In the genomic region with DNA sequence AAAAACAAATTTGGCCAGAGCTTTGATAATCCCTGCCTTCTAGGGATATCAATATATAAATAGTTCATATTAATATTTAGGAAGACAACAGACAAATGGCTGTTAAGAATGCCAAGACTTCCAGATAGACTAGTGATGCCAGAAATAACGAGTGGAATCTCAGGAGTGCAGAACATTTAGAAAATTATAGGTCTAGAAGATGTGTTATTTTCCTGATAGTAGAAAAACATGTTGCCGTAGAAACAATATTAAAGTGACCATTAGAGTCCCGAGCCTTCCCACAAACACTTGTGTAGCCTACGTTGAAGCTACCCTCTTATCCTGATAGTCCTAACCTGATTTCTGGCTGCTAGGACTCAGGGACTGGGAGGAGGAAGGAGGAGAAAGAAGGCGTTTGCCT, we compare ENCODE assay signal across 3 cellular contexts.
A peak's percentile ranks its signal among the peaks of the same experiment; 100 is the strongest.
TF ChIP-seq lines count a peak whose summit lies in the region.

No MANE protein-coding gene starts in this region.

TF ChIP-seq in H1, 55 proteins besides CTCF, POLR2A, EP300 and RAD21:
- TF ChIP-seq CHD1 (IDR thresholded peaks at IDR 0.05; ENCODE audit: low read depth, low read length) (no peak), SIN3A (conservative IDR thresholded peaks at IDR 0.05 in 1 of 2, IDR thresholded peaks at IDR 0.05 in 1 of 2; ENCODE audit: low read depth in 1 of 2, low read length in 2 of 2) (no peak), RFX5 (IDR thresholded peaks at IDR 0.05; ENCODE audit: borderline replicate concordance, low read depth, low read length) (no peak), TAF7 (optimal IDR thresholded peaks at IDR 0.05; ENCODE audit: borderline replicate concordance, low read depth, low read length) (no peak), CTBP2 (IDR thresholded peaks at IDR 0.05; ENCODE audit: borderline replicate concordance, insufficient read depth, insufficient read length, low read length) (no peak), GTF2F1 (IDR thresholded peaks at IDR 0.05; ENCODE audit: borderline replicate concordance, low read depth, low read length) (no peak), CBX5 (IDR thresholded peaks at IDR 0.05; ENCODE audit: low read depth, low read length) (no peak), YY1 (IDR thresholded peaks at IDR 0.05; ENCODE audit: low read depth, low read length) (no peak), KDM4A (IDR thresholded peaks at IDR 0.05; ENCODE audit: low read depth, low read length, severe bottlenecking) (no peak), BRCA1 (IDR thresholded peaks at IDR 0.05; ENCODE audit: low read depth, low read length) (no peak)
- TF ChIP-seq, protein P1, sequence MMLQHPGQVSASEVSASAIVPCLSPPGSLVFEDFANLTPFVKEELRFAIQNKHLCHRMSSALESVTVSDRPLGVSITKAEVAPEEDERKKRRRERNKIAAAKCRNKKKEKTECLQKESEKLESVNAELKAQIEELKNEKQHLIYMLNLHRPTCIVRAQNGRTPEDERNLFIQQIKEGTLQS (IDR thresholded peaks at IDR 0.05; ENCODE audit: insufficient read depth, low read depth, low read length): no peak

TF ChIP-seq in neural cell, 6 proteins besides CTCF, POLR2A, EP300 and RAD21:
- TF ChIP-seq TAF1 (IDR thresholded peaks at IDR 0.05; ENCODE audit: low read depth) (no peak), POLR2AphosphoS5 (IDR thresholded peaks at IDR 0.05) (peak; percentile 51), EZH2 (IDR thresholded peaks at IDR 0.05; ENCODE audit: borderline replicate concordance, insufficient read depth, low read length, poor library complexity, severe bottlenecking) (no peak), MXI1 (conservative IDR thresholded peaks at IDR 0.05; ENCODE audit: poor library complexity, severe bottlenecking) (no peak)
- TF ChIP-seq, protein P2, sequence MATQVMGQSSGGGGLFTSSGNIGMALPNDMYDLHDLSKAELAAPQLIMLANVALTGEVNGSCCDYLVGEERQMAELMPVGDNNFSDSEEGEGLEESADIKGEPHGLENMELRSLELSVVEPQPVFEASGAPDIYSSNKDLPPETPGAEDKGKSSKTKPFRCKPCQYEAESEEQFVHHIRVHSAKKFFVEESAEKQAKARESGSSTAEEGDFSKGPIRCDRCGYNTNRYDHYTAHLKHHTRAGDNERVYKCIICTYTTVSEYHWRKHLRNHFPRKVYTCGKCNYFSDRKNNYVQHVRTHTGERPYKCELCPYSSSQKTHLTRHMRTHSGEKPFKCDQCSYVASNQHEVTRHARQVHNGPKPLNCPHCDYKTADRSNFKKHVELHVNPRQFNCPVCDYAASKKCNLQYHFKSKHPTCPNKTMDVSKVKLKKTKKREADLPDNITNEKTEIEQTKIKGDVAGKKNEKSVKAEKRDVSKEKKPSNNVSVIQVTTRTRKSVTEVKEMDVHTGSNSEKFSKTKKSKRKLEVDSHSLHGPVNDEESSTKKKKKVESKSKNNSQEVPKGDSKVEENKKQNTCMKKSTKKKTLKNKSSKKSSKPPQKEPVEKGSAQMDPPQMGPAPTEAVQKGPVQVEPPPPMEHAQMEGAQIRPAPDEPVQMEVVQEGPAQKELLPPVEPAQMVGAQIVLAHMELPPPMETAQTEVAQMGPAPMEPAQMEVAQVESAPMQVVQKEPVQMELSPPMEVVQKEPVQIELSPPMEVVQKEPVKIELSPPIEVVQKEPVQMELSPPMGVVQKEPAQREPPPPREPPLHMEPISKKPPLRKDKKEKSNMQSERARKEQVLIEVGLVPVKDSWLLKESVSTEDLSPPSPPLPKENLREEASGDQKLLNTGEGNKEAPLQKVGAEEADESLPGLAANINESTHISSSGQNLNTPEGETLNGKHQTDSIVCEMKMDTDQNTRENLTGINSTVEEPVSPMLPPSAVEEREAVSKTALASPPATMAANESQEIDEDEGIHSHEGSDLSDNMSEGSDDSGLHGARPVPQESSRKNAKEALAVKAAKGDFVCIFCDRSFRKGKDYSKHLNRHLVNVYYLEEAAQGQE (IDR thresholded peaks at IDR 0.05; ENCODE audit: borderline replicate concordance): peak; percentile 79
TF ChIP-seq in neural cell: peak in this region for 2.

TF ChIP-seq in HepG2, 621 proteins besides CTCF, POLR2A, EP300 and RAD21:
- TF ChIP-seq PPARG (CRISPR knock-in tag; conservative IDR thresholded peaks at IDR 0.05): no peak
- TF ChIP-seq, protein P3, sequence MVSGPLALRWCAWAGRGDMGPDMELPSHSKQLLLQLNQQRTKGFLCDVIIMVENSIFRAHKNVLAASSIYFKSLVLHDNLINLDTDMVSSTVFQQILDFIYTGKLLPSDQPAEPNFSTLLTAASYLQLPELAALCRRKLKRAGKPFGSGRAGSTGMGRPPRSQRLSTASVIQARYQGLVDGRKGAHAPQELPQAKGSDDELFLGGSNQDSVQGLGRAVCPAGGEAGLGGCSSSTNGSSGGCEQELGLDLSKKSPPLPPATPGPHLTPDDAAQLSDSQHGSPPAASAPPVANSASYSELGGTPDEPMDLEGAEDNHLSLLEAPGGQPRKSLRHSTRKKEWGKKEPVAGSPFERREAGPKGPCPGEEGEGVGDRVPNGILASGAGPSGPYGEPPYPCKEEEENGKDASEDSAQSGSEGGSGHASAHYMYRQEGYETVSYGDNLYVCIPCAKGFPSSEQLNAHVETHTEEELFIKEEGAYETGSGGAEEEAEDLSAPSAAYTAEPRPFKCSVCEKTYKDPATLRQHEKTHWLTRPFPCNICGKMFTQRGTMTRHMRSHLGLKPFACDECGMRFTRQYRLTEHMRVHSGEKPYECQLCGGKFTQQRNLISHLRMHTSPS (CRISPR knock-in tag; IDR thresholded peaks at IDR 0.05; ENCODE audit: low read depth): no peak
- TF ChIP-seq NFKBIZ (CRISPR knock-in tag; IDR thresholded peaks at IDR 0.05): no peak
- no peak for TF ChIP-seq ZBTB1 (CRISPR knock-in tag; IDR thresholded peaks at IDR 0.05; ENCODE audit: borderline replicate concordance)
- TF ChIP-seq, protein P4, sequence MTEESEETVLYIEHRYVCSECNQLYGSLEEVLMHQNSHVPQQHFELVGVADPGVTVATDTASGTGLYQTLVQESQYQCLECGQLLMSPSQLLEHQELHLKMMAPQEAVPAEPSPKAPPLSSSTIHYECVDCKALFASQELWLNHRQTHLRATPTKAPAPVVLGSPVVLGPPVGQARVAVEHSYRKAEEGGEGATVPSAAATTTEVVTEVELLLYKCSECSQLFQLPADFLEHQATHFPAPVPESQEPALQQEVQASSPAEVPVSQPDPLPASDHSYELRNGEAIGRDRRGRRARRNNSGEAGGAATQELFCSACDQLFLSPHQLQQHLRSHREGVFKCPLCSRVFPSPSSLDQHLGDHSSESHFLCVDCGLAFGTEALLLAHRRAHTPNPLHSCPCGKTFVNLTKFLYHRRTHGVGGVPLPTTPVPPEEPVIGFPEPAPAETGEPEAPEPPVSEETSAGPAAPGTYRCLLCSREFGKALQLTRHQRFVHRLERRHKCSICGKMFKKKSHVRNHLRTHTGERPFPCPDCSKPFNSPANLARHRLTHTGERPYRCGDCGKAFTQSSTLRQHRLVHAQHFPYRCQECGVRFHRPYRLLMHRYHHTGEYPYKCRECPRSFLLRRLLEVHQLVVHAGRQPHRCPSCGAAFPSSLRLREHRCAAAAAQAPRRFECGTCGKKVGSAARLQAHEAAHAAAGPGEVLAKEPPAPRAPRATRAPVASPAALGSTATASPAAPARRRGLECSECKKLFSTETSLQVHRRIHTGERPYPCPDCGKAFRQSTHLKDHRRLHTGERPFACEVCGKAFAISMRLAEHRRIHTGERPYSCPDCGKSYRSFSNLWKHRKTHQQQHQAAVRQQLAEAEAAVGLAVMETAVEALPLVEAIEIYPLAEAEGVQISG (CRISPR knock-in tag; IDR thresholded peaks at IDR 0.05): no peak
- TF ChIP-seq NR2F2 (IDR thresholded peaks at IDR 0.05; ENCODE audit: borderline replicate concordance, low read depth): no peak
- no peak for TF ChIP-seq TEAD3 (CRISPR knock-in tag; optimal IDR thresholded peaks at IDR 0.05; ENCODE audit: borderline replicate concordance)
- no peak for TF ChIP-seq NCOA1 (CRISPR knock-in tag; IDR thresholded peaks at IDR 0.05)
- no peak for TF ChIP-seq SAP130 (CRISPR knock-in tag; IDR thresholded peaks at IDR 0.05; ENCODE audit: low read depth)
- TF ChIP-seq, protein P5, sequence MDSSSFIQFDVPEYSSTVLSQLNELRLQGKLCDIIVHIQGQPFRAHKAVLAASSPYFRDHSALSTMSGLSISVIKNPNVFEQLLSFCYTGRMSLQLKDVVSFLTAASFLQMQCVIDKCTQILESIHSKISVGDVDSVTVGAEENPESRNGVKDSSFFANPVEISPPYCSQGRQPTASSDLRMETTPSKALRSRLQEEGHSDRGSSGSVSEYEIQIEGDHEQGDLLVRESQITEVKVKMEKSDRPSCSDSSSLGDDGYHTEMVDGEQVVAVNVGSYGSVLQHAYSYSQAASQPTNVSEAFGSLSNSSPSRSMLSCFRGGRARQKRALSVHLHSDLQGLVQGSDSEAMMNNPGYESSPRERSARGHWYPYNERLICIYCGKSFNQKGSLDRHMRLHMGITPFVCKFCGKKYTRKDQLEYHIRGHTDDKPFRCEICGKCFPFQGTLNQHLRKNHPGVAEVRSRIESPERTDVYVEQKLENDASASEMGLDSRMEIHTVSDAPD (CRISPR knock-in tag; IDR thresholded peaks at IDR 0.05): no peak
